Comparison of ENCODE assay signal across 9 cellular contexts in the genomic region with DNA sequence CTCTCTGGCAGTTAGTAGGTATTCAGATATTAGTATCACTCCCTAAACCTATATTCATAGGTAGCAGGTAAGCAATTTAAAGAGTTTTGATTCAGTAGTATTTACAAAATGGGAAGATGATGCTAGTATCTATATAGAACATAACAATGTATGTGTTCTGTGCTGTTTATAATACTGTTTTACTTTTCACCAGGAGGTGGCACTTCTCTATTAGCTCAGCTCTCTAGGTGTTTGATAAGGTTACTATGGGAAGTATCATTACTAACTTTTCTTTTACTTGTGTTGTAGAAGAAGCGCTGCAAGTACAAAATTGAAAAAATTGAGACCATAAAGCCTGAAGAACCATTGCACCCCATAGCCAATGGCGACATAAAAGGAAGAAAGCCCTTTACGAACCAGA. TPM values are rescaled to one million over a fixed set of nuclear protein-coding genes. Genes with fewer than 3 reads are reported as not detected.
DNase-seq lines count a peak whose midpoint lies in the region; ATAC-seq, FAIRE-seq and TF ChIP-seq lines count a peak whose summit lies in the region.
"Had no signal": no experiment of that assay in that cellular context is flagged by ENCODE, and none has a peak within 500 bp of the region (broad histone marks: within the 10 kb centered on the region; RNA-seq: fewer than 3 reads in every experiment).

No MANE protein-coding gene starts in this region.

- H3K4me1 ChIP-seq in DND-41 (ENCODE audit: insufficient read depth, low read length) (no peaks in the 10 kb centered on the region), GM12878 (ENCODE audit: control insufficient read depth, insufficient read depth, low read length) (no peaks in the 10 kb centered on the region), gastroesophageal sphincter (no peaks in the 10 kb centered on the region), prostate gland (replicated peaks) (no peaks in the 10 kb centered on the region)

- ATAC-seq in DND-41 (ENCODE audit: insufficient read depth, low read depth) (peak; percentile 82), GM12878 (peak; percentile 68), gastroesophageal sphincter (no peak)
- peak; percentile 63 to 77 for ATAC-seq in naive thymus-derived CD8-positive, alpha-beta T cell

- TF ChIP-seq RAD21 in GM12878 (IDR thresholded peaks at IDR 0.05; ENCODE audit: insufficient read depth, low read depth, low read length): peak; percentile 43

- DNase-seq in DND-41 (no peak), LHCN-M2 (ENCODE audit: low read depth) (peak; percentile 22), GM12878 (ENCODE audit: low read depth, low spot score) (no peak), prostate gland (ENCODE audit: low spot score) (no peak), SK-N-DZ (ENCODE audit: low spot score) (no peak), mesenteric fat pad (ENCODE audit: low spot score) (no peak)
- DNase-seq in naive thymus-derived CD8-positive, alpha-beta T cell: peak in 3 of 10 donors; percentile 31 to 35 (median 33)
- DNase-seq: MG63 had no signal

- H3K9ac ChIP-seq in DND-41 (ENCODE audit: low read depth, low read length): no peak overlapping the region
- no peak overlapping the region for H3K9ac ChIP-seq in GM12878 (ENCODE audit: control insufficient read depth, insufficient read depth, low read length)

- peaks cover 0 to 3% (median 0%) of the 10 kb centered on the region in 4 donors for H3K4me1 Mint-ChIP-seq in naive thymus-derived CD8-positive, alpha-beta T cell

- no peaks in the 10 kb centered on the region for H4K20me1 ChIP-seq in DND-41 (ENCODE audit: insufficient read depth, low read length)
- H4K20me1 ChIP-seq in GM12878 (ENCODE audit: control insufficient read depth, insufficient read depth): no peaks in the 10 kb centered on the region

- no peak overlapping the region for H3K4me3 Mint-ChIP-seq in naive thymus-derived CD8-positive, alpha-beta T cell

- H3K79me2 ChIP-seq in DND-41 (ENCODE audit: insufficient read depth, low read length): no peaks in the 10 kb centered on the region
- H3K79me2 ChIP-seq in GM12878 (ENCODE audit: control insufficient read depth, insufficient read depth, low read length): no peaks in the 10 kb centered on the region

- peaks cover 4 to 56% (median 15%) of the 10 kb centered on the region in 3 donors for H3K36me3 Mint-ChIP-seq in naive thymus-derived CD8-positive, alpha-beta T cell

- H3K36me3 ChIP-seq in DND-41 (ENCODE audit: insufficient read depth, low read length) (peaks cover 42% of the 10 kb centered on the region), GM12878 (ENCODE audit: control insufficient read depth in 2 of 2, insufficient read depth in 2 of 2, low read length in 1 of 2) (peaks cover 0 to 5% of the 10 kb centered on the region in 2 experiments; a peak in 1 of 4 replicates), gastroesophageal sphincter (peaks cover 0 to 32% of the 10 kb centered on the region in 2 donors), prostate gland (no peaks in the 10 kb centered on the region)

- CTCF ChIA-PET in GM12878 (lab: Yijun Ruan, JAX): interaction anchor here (0.9 to 3.3 kb wide), 8 partner anchors 26 to 120 kb away, joined by 3 to 43 read pairs (median 4); no protein-coding TSS in a partner anchor

- WGBS in GM12878 (ENCODE audit: insufficient coverage, insufficient replicate concordance, low lambda C conversion rate, missing lambda C conversion rate): 84% methylated on average over 3 of the region's 3 CpGs
- WGBS in gastroesophageal sphincter (ENCODE audit: low coverage in 1 of 2), 2 donors: 73 to 100% methylated on average over 3 of the region's 3 CpGs
- 95% methylated on average over 3 of the region's 3 CpGs for WGBS in prostate gland

- no peak overlapping the region for H3K27ac ChIP-seq in DND-41 (ENCODE audit: low read length)
- no peak overlapping the region for H3K27ac ChIP-seq in GM12878 (ENCODE audit: control insufficient read depth, insufficient read depth)
- no peak overlapping the region for H3K27ac ChIP-seq in gastroesophageal sphincter
- H3K27ac ChIP-seq in prostate gland: no peak overlapping the region

- POLR2A ChIA-PET in GM12878 (lab: Charles Lee): no interaction called here
- POLR2A ChIA-PET in naive thymus-derived CD8-positive, alpha-beta T cell (lab: Charles Lee): interaction anchor here (1.7 kb wide), 1 partner anchor 110 kb away, joined by 5 read pairs; no protein-coding TSS in a partner anchor

- SMC1A ChIA-PET in GM12878 (lab: Charles Lee; ENCODE audit: uncharacterized antibody, unreplicated experiment): interaction anchor here (0.9 to 2.3 kb wide), 7 partner anchors 20 to 117 kb away, joined by 3 to 16 read pairs (median 4); a partner anchor contains a TSS

- H3K27ac Mint-ChIP-seq in naive thymus-derived CD8-positive, alpha-beta T cell: no peak overlapping the region

- intact Hi-C loops in GM12878 (cut with micrococcal nuclease; ENCODE audit: unreplicated experiment) (loop anchor here (1.0 kb wide), 1 partner anchor 110 kb away; no protein-coding TSS in a partner anchor), prostate gland (cut with DNase I) (no loop called here)

- TF ChIP-seq CTCF in DND-41 (IDR thresholded peaks at IDR 0.05; ENCODE audit: borderline replicate concordance, extremely low read depth, low read length, poor library complexity, severe bottlenecking) (peak; percentile 64), GM12878 (IDR thresholded peaks at IDR 0.05 in 2 of 3, conservative IDR thresholded peaks at IDR 0.05 in 1 of 3; ENCODE audit: control insufficient read depth in 2 of 3, extremely low read depth in 1 of 3, insufficient read depth in 1 of 3, low read depth in 3 of 3, low read length in 3 of 3) (peak in 2 of 3 experiments; percentile 6 to 22; a peak in 2 of 6 replicates), gastroesophageal sphincter (IDR thresholded peaks at IDR 0.05) (no peak), prostate gland (IDR thresholded peaks at IDR 0.05) (peak in 1 of 4 experiments; percentile 16)

- H3K4me2 ChIP-seq in DND-41 (ENCODE audit: insufficient read depth, low read length) (no peak overlapping the region), GM12878 (ENCODE audit: control insufficient read depth, insufficient read depth) (no peak overlapping the region)

- no peaks in the 10 kb centered on the region for H3K27me3 Mint-ChIP-seq in naive thymus-derived CD8-positive, alpha-beta T cell

- H3K4me3 ChIP-seq in DND-41 (ENCODE audit: low read depth in 1 of 2, low read length in 2 of 2) (no peak overlapping the region), GM12878 (no peak overlapping the region), gastroesophageal sphincter (no peak overlapping the region), prostate gland (no peak overlapping the region)
- H3K4me3 ChIP-seq: MG63 had no signal

- peak; percentile 35 for FAIRE-seq in GM12878 (lab: Jason Lieb, UNC)

- RAD21 ChIA-PET in GM12878 (lab: Charles Lee; ENCODE audit: unreplicated experiment): interaction anchor here (1.2 to 2.0 kb wide), 2 partner anchors 110 to 593 kb away, joined by 3 to 14 read pairs; no protein-coding TSS in a partner anchor

- no peaks in the 10 kb centered on the region for H3K9me3 Mint-ChIP-seq in naive thymus-derived CD8-positive, alpha-beta T cell

- TF ChIP-seq EP300 in GM12878 (IDR thresholded peaks at IDR 0.05; ENCODE audit: borderline replicate concordance in 1 of 2, control insufficient read depth in 1 of 2, low read depth in 2 of 2, low read length in 2 of 2): no peak
- no peak for TF ChIP-seq EP300 in gastroesophageal sphincter (IDR thresholded peaks at IDR 0.05)

- H3K9me3 ChIP-seq in DND-41 (ENCODE audit: insufficient read depth, low read length, severe bottlenecking): no peaks in the 10 kb centered on the region
- no peaks in the 10 kb centered on the region for H3K9me3 ChIP-seq in GM12878 (replicated peaks; ENCODE audit: control insufficient read depth, insufficient read depth, low read length)
- no peaks in the 10 kb centered on the region for H3K9me3 ChIP-seq in gastroesophageal sphincter
- H3K9me3 ChIP-seq in prostate gland: no peaks in the 10 kb centered on the region
- H3K9me3 ChIP-seq: MG63 had no signal

- TF ChIP-seq POLR2A in GM12878 (IDR thresholded peaks at IDR 0.05; ENCODE audit: low read depth, low read length) (no peak), gastroesophageal sphincter (IDR thresholded peaks at IDR 0.05) (no peak), prostate gland (IDR thresholded peaks at IDR 0.05) (no peak)

- H2AFZ ChIP-seq in DND-41 (ENCODE audit: low read depth, low read length) (no peak overlapping the region), GM12878 (ENCODE audit: control insufficient read depth, low read depth, low read length) (no peak overlapping the region)

- in situ Hi-C loops in GM12878 (cut with MboI): no loop called here

- no TSS peak for BruUV-seq in GM12878 (replicated peaks; lab: Mats Ljungman, UMichigan)

- H3K27me3 ChIP-seq in DND-41 (ENCODE audit: insufficient read depth, low read length, poor library complexity): no peaks in the 10 kb centered on the region
- H3K27me3 ChIP-seq in GM12878 (replicated peaks in 1 of 2; ENCODE audit: control insufficient read depth in 2 of 2, insufficient read depth in 2 of 2, low read length in 1 of 2): no peaks in the 10 kb centered on the region
- no peaks in the 10 kb centered on the region for H3K27me3 ChIP-seq in gastroesophageal sphincter
- no peaks in the 10 kb centered on the region for H3K27me3 ChIP-seq in prostate gland (replicated peaks; ENCODE audit: insufficient read depth)
- H3K27me3 ChIP-seq: MG63 had no signal

RNA-seq across cellular contexts. Expression of a gene that starts 49.4 kb away (rescaled TPM):
- total RNA-seq in LHCN-M2 (2014; rRNA removed) (0.38 and 0.52 TPM in 2 replicates), GM12878 (2014; rRNA removed) (0.06 and 0.11 TPM in 2 replicates), GM12878 (2014; rRNA removed; fragmentation: Illumina TruSeq; extraction: Trizol) (0.09 TPM in 1 of 2 replicates, not detected in the other), GM12878 (2021) (0.10 and 0.21 TPM in 2 replicates), gastroesophageal sphincter (not detected), prostate gland (not detected), mesenteric fat pad (not detected)
- polyA plus RNA-seq in LHCN-M2 (2012): not detected
- 0.34 TPM in 1 of 2 replicates, not detected in the other for total RNA-seq in GM12878 (2013; cell fraction: nucleolus; rRNA removed)
- polyA plus RNA-seq in GM12878 (2011; ENCODE audit: low read depth): not detected
- polyA plus RNA-seq in GM12878 (2011; rRNA removed) (4.0 TPM in 2 replicates), GM12878 (2014; fragmentation: Illumina TruSeq; extraction: Trizol) (0.19 and 0.24 TPM in 2 replicates), GM12878 (2014; fragmentation: Nextera tagmentation; extraction: Ambion mirVana) (under 1 TPM; 0.05 to 0.08 TPM), GM12878 (2014; rRNA removed) (0.11 and 0.32 TPM in 2 replicates), GM12878 (2016; fragmentation: Nextera tagmentation; extraction: Ambion mirVana) (under 1 TPM in 1 of 2 experiments, not detected in 1; 0.08 TPM)
- polyA plus RNA-seq in GM12878 (2011; cell fraction: cytosol; rRNA removed): 2.1 and 2.6 TPM in 2 replicates
- 3.5 TPM in 2 replicates for polyA plus RNA-seq in GM12878 (2011; cell fraction: nucleus; rRNA removed)
- polyA plus RNA-seq in GM12878 (2012): not detected in 2 replicates
- polyA minus RNA-seq in GM12878 (2011; rRNA and poly(A)+ RNA removed): 2.8 and 3.3 TPM in 2 replicates
- polyA minus RNA-seq in GM12878 (2011; cell fraction: cytosol; rRNA and poly(A)+ RNA removed): 1.2 TPM in 1 of 2 replicates, not detected in the other
- polyA minus RNA-seq in GM12878 (2011; cell fraction: nucleus; rRNA and poly(A)+ RNA removed): 3.5 and 5.0 TPM in 2 replicates
- under 1 TPM in 1 of 2 experiments, not detected in 1; 0.18 TPM for total RNA-seq in naive thymus-derived CD8-positive, alpha-beta T cell
- 1 to 10 TPM in 1 of 3 donors, not detected in 2; 2.3 TPM for polyA plus RNA-seq in naive thymus-derived CD8-positive, alpha-beta T cell
- polyA plus RNA-seq in SK-N-DZ (2014; cell fraction: cytosol; rRNA removed): not detected in 2 replicates
- polyA plus RNA-seq in SK-N-DZ (2014; cell fraction: nucleus; rRNA removed): not detected in 2 replicates

Comparison
In these comparisons a context has a peak if more than half of its experiments do, and no peak if none do; other contexts are left out.
1. CTCF ChIP-seq: peak in DND-41 (single experiment) and GM12878 (2 of 3); none in gastroesophageal sphincter (0 of 4).